ENCODE assay signal across 16 cellular contexts in the genomic region with DNA sequence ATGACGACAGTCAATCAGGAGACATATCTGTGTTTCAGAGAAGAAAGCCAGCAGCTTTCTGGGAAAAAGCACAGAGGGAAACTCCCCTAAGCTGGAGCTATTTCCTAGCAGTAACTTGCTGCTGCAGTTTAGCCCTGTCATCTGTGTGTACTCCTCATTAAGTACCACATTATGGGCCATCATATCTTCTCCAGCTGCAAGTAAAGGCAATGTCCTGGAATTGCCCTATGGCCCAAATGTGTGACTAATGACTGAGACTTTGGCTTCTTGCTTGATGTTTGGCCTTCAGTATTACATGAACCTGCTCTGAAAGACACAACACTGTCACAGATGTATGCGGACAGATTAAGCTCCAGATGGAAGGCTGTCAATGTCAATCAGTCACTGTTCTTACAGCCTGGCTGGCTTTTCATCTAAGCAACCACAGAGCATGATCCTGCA.
"Had no signal": no experiment of that assay in that cellular context is flagged by ENCODE, and none has a peak within 500 bp of the region (broad histone marks: within the 10 kb centered on the region; RNA-seq: fewer than 3 reads in every experiment).

No MANE protein-coding gene starts in this region.

- H3K27me3 ChIP-seq: left lung, suprapubic skin had no signal

- H3K36me3 Mint-ChIP-seq: natural killer cell, type B pancreatic cell had no signal

- H3K4me3 ChIP-seq: left lung, smooth muscle cell, suprapubic skin had no signal

- H3K4me3 Mint-ChIP-seq: activated CD4-positive, alpha-beta T cell treated with anti-CD3 and anti-CD28 coated beads for 36 hours; activated T-helper 1 cell treated with anti-CD3 and anti-CD28 coated beads, Interleukin-12 subunit alpha, Interleukin-12 subunit beta, Interleukin-2, Interleukin-4 antibody, amounts not matched to agents 30 ng/mL and 10 ng/mL and 1 ng/mL, durations not matched to agents 14 hours and 24 hours and 36 hours; effector memory CD8-positive, alpha-beta T cell; natural killer cell; T-helper 1 cell treated with Interleukin-12 subunit alpha and Interleukin-12 subunit beta and Interleukin-4 antibody, amounts not matched to agents 30 μg/mL and 1 μg/mL, for 36 hours; type B pancreatic cell had no signal

- ATAC-seq: activated CD4-positive, alpha-beta T cell treated with anti-CD3 and anti-CD28 coated beads for 36 hours; effector memory CD8-positive, alpha-beta T cell; left lung; natural killer cell; right cardiac atrium; stimulated activated naive CD8-positive, alpha-beta T cell treated with anti-CD3 and anti-CD28 coated beads, Interleukin-15, Interleukin-2, amounts not matched to agents 100 U/mL and 50 U/mL, for 24 hours had no signal

- H3K27ac Mint-ChIP-seq: activated CD4-positive, alpha-beta T cell treated with anti-CD3 and anti-CD28 coated beads for 36 hours; activated T-helper 1 cell treated with anti-CD3 and anti-CD28 coated beads, Interleukin-12 subunit alpha, Interleukin-12 subunit beta, Interleukin-2, Interleukin-4 antibody, amounts not matched to agents 30 ng/mL and 10 ng/mL and 1 ng/mL, durations not matched to agents 14 hours and 24 hours and 36 hours; effector memory CD8-positive, alpha-beta T cell; natural killer cell; T-helper 1 cell treated with Interleukin-12 subunit alpha and Interleukin-12 subunit beta and Interleukin-4 antibody, amounts not matched to agents 30 μg/mL and 1 μg/mL, for 36 hours; type B pancreatic cell had no signal

- H3K4me1 Mint-ChIP-seq: activated CD4-positive, alpha-beta T cell treated with anti-CD3 and anti-CD28 coated beads for 36 hours; natural killer cell had no signal

- DNase-seq: activated CD4-positive, alpha-beta T cell treated with anti-CD3 and anti-CD28 coated beads for 36 hours; activated naive CD4-positive, alpha-beta T cell; anterior cingulate cortex; dermis blood vessel endothelial cell; effector memory CD8-positive, alpha-beta T cell; islet precursor cell; left lung; natural killer cell; right cardiac atrium; stimulated activated naive CD8-positive, alpha-beta T cell treated with anti-CD3 and anti-CD28 coated beads, Interleukin-15, Interleukin-2, amounts not matched to agents 100 U/mL and 50 U/mL, for 24 hours had no signal

- H3K36me3 ChIP-seq: left lung, suprapubic skin had no signal

- H3K27me3 Mint-ChIP-seq: activated CD4-positive, alpha-beta T cell treated with anti-CD3 and anti-CD28 coated beads for 36 hours; effector memory CD8-positive, alpha-beta T cell; type B pancreatic cell had no signal

- H3K4me1 ChIP-seq: left lung had no signal

- H3K4me2 ChIP-seq: smooth muscle cell had no signal

- H3K9me3 ChIP-seq: suprapubic skin had no signal

- H3K27ac ChIP-seq: epithelial cell of prostate, left lung, suprapubic skin had no signal
